In genomic region chr6:30726506-30727413, GRCh38 we compare ENCODE assay signal across 12 cellular contexts. TPM values are rescaled to one million over a fixed set of nuclear protein-coding genes. Genes with fewer than 3 reads are reported as not detected.
A peak's percentile ranks its signal among the peaks of the same experiment; 100 is the strongest.
DNase-seq lines count a peak whose midpoint lies in the region; ATAC-seq and TF ChIP-seq lines count a peak whose summit lies in the region.
"Had no signal": no experiment of that assay in that cellular context is flagged by ENCODE, and none has a peak within 500 bp of the region (broad histone marks: within the 10 kb centered on the region; RNA-seq: fewer than 3 reads in every experiment).

No MANE protein-coding gene starts in this region.

- H3K9me2 ChIP-seq in hepatocyte (replicated peaks; ENCODE audit: insufficient read depth): no peaks in the 10 kb centered on the region

- 88% methylated on average over 11 of the region's 11 CpGs for WGBS in hepatocyte (ENCODE audit: low lambda C conversion rate, missing lambda C conversion rate)

- H3K36me3 Mint-ChIP-seq in natural killer cell (peaks cover 14% of the 10 kb centered on the region), T-helper 17 cell (ENCODE audit: low read depth) (peaks cover 8% of the 10 kb centered on the region)
- peaks cover 35% of the 10 kb centered on the region for H3K36me3 Mint-ChIP-seq in natural killer cell treated with Interleukin-12 subunit alpha and Interleukin-12 subunit beta and Interleukin-15 and Interleukin-18, amount 100 ng/mL, for 72 hours

- intact Hi-C loops in natural killer cell (cut with micrococcal nuclease): no loop called here
- intact Hi-C loops in uterus (cut with DNase I; ENCODE audit: low total_unique reads): no loop called here

- peaks cover 42% of the 10 kb centered on the region for H4K20me1 ChIP-seq in hepatocyte (ENCODE audit: insufficient read depth, poor library complexity, severe bottlenecking)

- H3K4me1 ChIP-seq in hepatocyte (ENCODE audit: insufficient read depth) (peaks cover 5% of the 10 kb centered on the region), uterus (no peaks in the 10 kb centered on the region)

- no peaks in the 10 kb centered on the region for H3K9me3 Mint-ChIP-seq in natural killer cell
- H3K9me3 Mint-ChIP-seq in natural killer cell treated with Interleukin-12 subunit alpha and Interleukin-12 subunit beta and Interleukin-15 and Interleukin-18, amount 100 ng/mL, for 72 hours: no peaks in the 10 kb centered on the region
- H3K9me3 Mint-ChIP-seq: CD14-positive monocyte had no signal

- H3K27me3 ChIP-seq in hepatocyte: no peaks in the 10 kb centered on the region
- H3K27me3 ChIP-seq in uterus: no peaks in the 10 kb centered on the region

- H3K4me3 ChIP-seq in hepatocyte (no peak overlapping the region), uterus (no peak overlapping the region)

- no peaks in the 10 kb centered on the region for H3K9me3 ChIP-seq in T-helper 17 cell (ENCODE audit: control insufficient read depth, low read length, poor library complexity, severe bottlenecking)
- H3K9me3 ChIP-seq in hepatocyte (ENCODE audit: low read depth): no peaks in the 10 kb centered on the region
- no peaks in the 10 kb centered on the region for H3K9me3 ChIP-seq in uterus

- ATAC-seq in natural killer cell: no peak
- ATAC-seq in natural killer cell treated with Interleukin-12 subunit alpha and Interleukin-12 subunit beta and Interleukin-15 and Interleukin-18, amount 100 ng/mL, for 72 hours: no peak
- ATAC-seq in T-helper 17 cell: no peak
- ATAC-seq: stimulated activated naive CD8-positive, alpha-beta T cell treated with anti-CD3 and anti-CD28 coated beads, Interleukin-15, Interleukin-2, amounts not matched to agents 100 U/mL and 50 U/mL, for 24 hours had no signal

- H3K4me1 Mint-ChIP-seq in natural killer cell (peaks cover 36 to 48% of the 10 kb centered on the region in 2 donors), T-helper 17 cell (peaks cover 47% of the 10 kb centered on the region)
- H3K4me1 Mint-ChIP-seq in natural killer cell treated with Interleukin-12 subunit alpha and Interleukin-12 subunit beta and Interleukin-15 and Interleukin-18, amount 100 ng/mL, for 72 hours (ENCODE audit: low read depth in 2 of 2): peaks cover 35 to 45% of the 10 kb centered on the region in 2 donors

- H3K27me3 Mint-ChIP-seq in natural killer cell (ENCODE audit: low read depth in 2 of 2) (no peaks in the 10 kb centered on the region), T-helper 17 cell (no peaks in the 10 kb centered on the region)
- no peaks in the 10 kb centered on the region for H3K27me3 Mint-ChIP-seq in natural killer cell treated with Interleukin-12 subunit alpha and Interleukin-12 subunit beta and Interleukin-15 and Interleukin-18, amount 100 ng/mL, for 72 hours

- H3K27ac Mint-ChIP-seq in natural killer cell: peak overlapping the region; percentile 22 to 53
- peak overlapping the region in 1 of 2 donors; percentile 57 for H3K27ac Mint-ChIP-seq in natural killer cell treated with Interleukin-12 subunit alpha and Interleukin-12 subunit beta and Interleukin-15 and Interleukin-18, amount 100 ng/mL, for 72 hours
- peak overlapping the region; percentile 27 for H3K27ac Mint-ChIP-seq in T-helper 17 cell

- no peak for TF ChIP-seq POLR2A in uterus (IDR thresholded peaks at IDR 0.05)

- DNase-seq in natural killer cell: no peak
- no peak for DNase-seq in natural killer cell treated with Interleukin-12 subunit alpha and Interleukin-12 subunit beta and Interleukin-15 and Interleukin-18, amount 100 ng/mL, for 72 hours (ENCODE audit: low spot score)
- no peak for DNase-seq in T-helper 17 cell
- no peak for DNase-seq in hepatocyte (ENCODE audit: low spot score)
- no peak for DNase-seq in uterus
- no peak for DNase-seq in NCI-H1694 treated with DMSO at 0.1 percent for 48 hours (lab: John Stamatoyannopoulos, UW)
- DNase-seq in activated CD8-positive, alpha-beta memory T cell treated with anti-CD3 and anti-CD28 coated beads, Interleukin-2, amount 50 U/mL, for 4 hours: no peak
- DNase-seq in iPS-NIHi7 (ENCODE audit: extremely low spot score): no peak
- DNase-seq: NCI-H774; stimulated activated naive CD8-positive, alpha-beta T cell treated with anti-CD3 and anti-CD28 coated beads, Interleukin-15, Interleukin-2, amounts not matched to agents 100 U/mL and 50 U/mL, for 24 hours; T-helper 2 cell had no signal

- H3K79me2 ChIP-seq in hepatocyte: peaks cover 54% of the 10 kb centered on the region

- H3K4me3 Mint-ChIP-seq in natural killer cell (no peak overlapping the region), T-helper 17 cell (no peak overlapping the region)
- no peak overlapping the region for H3K4me3 Mint-ChIP-seq in natural killer cell treated with Interleukin-12 subunit alpha and Interleukin-12 subunit beta and Interleukin-15 and Interleukin-18, amount 100 ng/mL, for 72 hours
- H3K4me3 Mint-ChIP-seq: CD14-positive monocyte had no signal

- no peak overlapping the region for H3K4me2 ChIP-seq in hepatocyte

- H3K27ac ChIP-seq in hepatocyte (peak overlapping the region; percentile 10), uterus (peak overlapping the region; percentile 17 to 34)

- TF ChIP-seq CTCF in natural killer cell (IDR thresholded peaks at IDR 0.05): no peak
- no peak for TF ChIP-seq CTCF in hepatocyte (IDR thresholded peaks at IDR 0.05; ENCODE audit: poor library complexity)
- TF ChIP-seq CTCF in uterus (IDR thresholded peaks at IDR 0.05): no peak

- no peaks in the 10 kb centered on the region for H3K36me3 ChIP-seq in hepatocyte (replicated peaks; ENCODE audit: insufficient read depth, low read depth)
- no peaks in the 10 kb centered on the region for H3K36me3 ChIP-seq in uterus

- H2AFZ ChIP-seq in hepatocyte: no peak overlapping the region

RNA-seq across cellular contexts. Expression of gene TUBB, which starts 6.6 kb away (rescaled TPM):
- 100 to 1,000 TPM; 121 to 168 (median 127) TPM for total RNA-seq in natural killer cell
- 1,000 to 10,000 TPM in 1 of 2 donors, 100 to 1,000 TPM in 1; 938 to 1,043 TPM for total RNA-seq in natural killer cell treated with Interleukin-12 subunit alpha and Interleukin-12 subunit beta and Interleukin-15 and Interleukin-18, amount 100 ng/mL, for 72 hours
- 100 to 1,000 TPM; 104 to 108 TPM for total RNA-seq in T-helper 17 cell
- total RNA-seq in hepatocyte: 460 and 470 TPM in 2 replicates
- polyA plus RNA-seq in hepatocyte: 414 and 433 TPM in 2 replicates
- 100 to 1,000 TPM; 130 to 426 (median 290) TPM for total RNA-seq in uterus

RNA-seq across cellular contexts. Expression of gene MDC1, which starts 9.7 kb away (rescaled TPM):
- total RNA-seq in natural killer cell (10 to 100 TPM; 61.2 to 77.0 (median 64.5) TPM), T-helper 17 cell (10 to 100 TPM; 37.4 to 46.5 TPM), hepatocyte (3.3 and 8.7 TPM in 2 replicates), uterus (10 to 100 TPM in 2 of 4 donors, 1 to 10 TPM in 2; 3.1 to 61.9 (median 10.2) TPM)
- total RNA-seq in natural killer cell treated with Interleukin-12 subunit alpha and Interleukin-12 subunit beta and Interleukin-15 and Interleukin-18, amount 100 ng/mL, for 72 hours: 100 to 1,000 TPM in 1 of 2 donors, 10 to 100 TPM in 1; 64.1 to 118 TPM
- polyA plus RNA-seq in hepatocyte: 9.8 and 9.9 TPM in 2 replicates

RNA-seq across cellular contexts. Expression of gene FLOT1, which starts 15.7 kb away (rescaled TPM):
- total RNA-seq in natural killer cell: 100 to 1,000 TPM in 1 of 3 donors, 10 to 100 TPM in 2; 73.1 to 113 (median 94.2) TPM
- 100 to 1,000 TPM; 219 to 319 TPM for total RNA-seq in natural killer cell treated with Interleukin-12 subunit alpha and Interleukin-12 subunit beta and Interleukin-15 and Interleukin-18, amount 100 ng/mL, for 72 hours
- total RNA-seq in T-helper 17 cell: 10 to 100 TPM; 25.6 to 39.0 TPM
- 93.5 and 103 TPM in 2 replicates for total RNA-seq in hepatocyte
- polyA plus RNA-seq in hepatocyte: 144 and 148 TPM in 2 replicates
- 100 to 1,000 TPM in 1 of 4 donors, 10 to 100 TPM in 3; 47.1 to 155 (median 64.6) TPM for total RNA-seq in uterus

RNA-seq across cellular contexts. Expression of gene IER3, which starts 17.6 kb away (rescaled TPM):
- total RNA-seq in natural killer cell: 100 to 1,000 TPM in 1 of 3 donors, 10 to 100 TPM in 2; 39.7 to 105 (median 66.5) TPM
- total RNA-seq in natural killer cell treated with Interleukin-12 subunit alpha and Interleukin-12 subunit beta and Interleukin-15 and Interleukin-18, amount 100 ng/mL, for 72 hours: 100 to 1,000 TPM; 128 to 346 TPM
- total RNA-seq in T-helper 17 cell: 10 to 100 TPM in 1 of 2 donors, 1 to 10 TPM in 1; 9.6 to 11.3 TPM
- 173 and 193 TPM in 2 replicates for total RNA-seq in hepatocyte
- 158 and 159 TPM in 2 replicates for polyA plus RNA-seq in hepatocyte
- total RNA-seq in uterus: 10 to 100 TPM in 2 of 4 donors, 1 to 10 TPM in 1, under 1 TPM in 1; 0.88 to 23.8 (median 10.4) TPM

RNA-seq across cellular contexts. Expression of gene NRM, which starts 36.0 kb away (rescaled TPM):
- total RNA-seq in natural killer cell: 1 to 10 TPM; 7.4 to 8.9 (median 8.7) TPM
- total RNA-seq in natural killer cell treated with Interleukin-12 subunit alpha and Interleukin-12 subunit beta and Interleukin-15 and Interleukin-18, amount 100 ng/mL, for 72 hours: 10 to 100 TPM; 11.7 to 24.2 TPM
- 1 to 10 TPM; 4.7 to 5.6 TPM for total RNA-seq in T-helper 17 cell
- total RNA-seq in hepatocyte: 7.2 and 7.8 TPM in 2 replicates
- 17.2 and 21.0 TPM in 2 replicates for polyA plus RNA-seq in hepatocyte
- 10 to 100 TPM in 1 of 4 donors, 1 to 10 TPM in 2, under 1 TPM in 1; 0.59 to 29.3 (median 5.4) TPM for total RNA-seq in uterus
